8 cellular contexts compared by ENCODE assay signal in genomic region chr2:207474871-207475485, GRCh38. TPM values are rescaled to one million over a fixed set of nuclear protein-coding genes. Genes with fewer than 3 reads are reported as not detected.
DNase-seq lines count a peak whose midpoint lies in the region; ATAC-seq, FAIRE-seq and TF ChIP-seq lines count a peak whose summit lies in the region.

No MANE protein-coding gene starts in this region.

- no peak overlapping the region for H3K4me3 Mint-ChIP-seq in activated CD4-positive, alpha-beta memory T cell treated with anti-CD3 and anti-CD28 coated beads for 36 hours
- H3K4me3 Mint-ChIP-seq in neural progenitor cell = no peak overlapping the region

- no peaks in the 10 kb centered on the region for H3K9me3 ChIP-seq in A549
- H3K9me3 ChIP-seq in neural progenitor cell (ENCODE audit: low read depth) = no peaks in the 10 kb centered on the region

- TF ChIP-seq CTCF in A549 (IDR thresholded peaks at IDR 0.05) = peak; percentile 93
- TF ChIP-seq CTCF in neural progenitor cell (IDR thresholded peaks at IDR 0.05) = peak; percentile 84

- intact Hi-C loops in activated CD4-positive, alpha-beta memory T cell treated with anti-CD3 and anti-CD28 coated beads for 36 hours (cut with micrococcal nuclease) = loop anchor here (1.0 to 10.0 kb wide), 5 partner anchors 238 to 920 kb away; no protein-coding TSS in a partner anchor

- H3K4me1 Mint-ChIP-seq in activated CD4-positive, alpha-beta memory T cell treated with anti-CD3 and anti-CD28 coated beads for 36 hours (ENCODE audit: low read depth) = peaks cover 26% of the 10 kb centered on the region
- H3K4me1 Mint-ChIP-seq in neural progenitor cell = peaks cover 46% of the 10 kb centered on the region

- H3K27ac ChIP-seq in A549 = 0 out of 6 replicates have a peak overlapping the region, but pooled peaks of 1 of the 2 experiments have one; percentile 34
- H3K27ac ChIP-seq in neural progenitor cell = no peak overlapping the region

- H3K4me1 ChIP-seq in A549 (peaks cover 29% of the 10 kb centered on the region), neural progenitor cell (peaks cover 16% of the 10 kb centered on the region)

- H3K79me2 ChIP-seq in neural progenitor cell (ENCODE audit: low read depth) = no peaks in the 10 kb centered on the region

- TF ChIP-seq RAD21 in A549 (conservative IDR thresholded peaks at IDR 0.05 in 1 of 2, IDR thresholded peaks at IDR 0.05 in 1 of 2) = peak; percentile 96

- CTCF ChIA-PET in A549 (lab: Yijun Ruan, JAX) = interaction anchor here (1.4 to 4.2 kb wide), 4 partner anchors 493 to 678 kb away, joined by 4 to 63 read pairs (median 32); no protein-coding TSS in a partner anchor
- CTCF ChIA-PET in activated CD4-positive, alpha-beta memory T cell treated with anti-CD3 and anti-CD28 coated beads for 36 hours (lab: Charles Lee) = interaction anchor here (1.1 to 3.5 kb wide), 2 partner anchors 428 to 674 kb away, joined by 4 to 36 read pairs; no protein-coding TSS in a partner anchor

- no peak for TF ChIP-seq EP300 in A549 (IDR thresholded peaks at IDR 0.05)

- H3K9ac ChIP-seq in neural progenitor cell = no peak overlapping the region

- ATAC-seq in A549 (peak in 1 of 2 experiments; percentile 33; a peak in 2 of 6 replicates), HG02938 (IDR thresholded peaks at IDR 0.05; ENCODE audit: unreplicated experiment) (no peak)

- no peak overlapping the region for H3K27ac Mint-ChIP-seq in activated CD4-positive, alpha-beta memory T cell treated with anti-CD3 and anti-CD28 coated beads for 36 hours
- H3K27ac Mint-ChIP-seq in neural progenitor cell = no peak overlapping the region

- no peak for TF ChIP-seq POLR2A in A549 (IDR thresholded peaks at IDR 0.05; ENCODE audit: low read length)

- H2AFZ ChIP-seq in neural progenitor cell (replicated peaks) = no peak overlapping the region

- H3K4me3 ChIP-seq in A549 = no peak overlapping the region
- H3K4me3 ChIP-seq in neural progenitor cell = no peak overlapping the region

- H3K4me2 ChIP-seq in A549 = peak overlapping the region; percentile 47
- no peak overlapping the region for H3K4me2 ChIP-seq in neural progenitor cell

- H3K36me3 Mint-ChIP-seq in activated CD4-positive, alpha-beta memory T cell treated with anti-CD3 and anti-CD28 coated beads for 36 hours = no peaks in the 10 kb centered on the region
- H3K36me3 Mint-ChIP-seq in neural progenitor cell = no peaks in the 10 kb centered on the region

- H3K36me3 ChIP-seq in neural progenitor cell = no peaks in the 10 kb centered on the region

- peak in 1 of 2 experiments; percentile 60 for DNase-seq in A549 (ENCODE audit: low read depth in 1 of 2, low spot score in 1 of 2)
- peak; percentile 77 for DNase-seq in ELR (ENCODE audit: low read depth)
- DNase-seq in NCI-H2107 (lab: John Stamatoyannopoulos, UW) = peak; percentile 14
- peak; percentile 50 for DNase-seq in activated CD4-positive, alpha-beta memory T cell treated with anti-CD3 and anti-CD28 coated beads for 36 hours
- DNase-seq in fibroblast of peridontal ligament (ENCODE audit: extremely low read depth) = peak; percentile 89
- peak; percentile 70 for DNase-seq in neural progenitor cell (ENCODE audit: low spot score)
- DNase-seq in GDM1 (lab: John Stamatoyannopoulos, UW) = no peak

- peaks cover 27% of the 10 kb centered on the region for H3F3A ChIP-seq in neural progenitor cell (ENCODE audit: low read depth)

- FAIRE-seq in A549 (lab: Jason Lieb, UNC) = no peak

- POLR2A ChIA-PET in A549 (lab: Yijun Ruan, JAX) = no interaction called here
- POLR2A ChIA-PET in activated CD4-positive, alpha-beta memory T cell treated with anti-CD3 and anti-CD28 coated beads for 36 hours (lab: Charles Lee) = no interaction called here

- no peaks in the 10 kb centered on the region for H3K27me3 Mint-ChIP-seq in activated CD4-positive, alpha-beta memory T cell treated with anti-CD3 and anti-CD28 coated beads for 36 hours
- H3K27me3 Mint-ChIP-seq in neural progenitor cell (ENCODE audit: insufficient read depth, low read depth) = peaks cover 7% of the 10 kb centered on the region

- H3K27me3 ChIP-seq in neural progenitor cell = no peaks in the 10 kb centered on the region

- 7% methylated on average over 13 of the region's 13 CpGs for WGBS in A549 (ENCODE audit: missing lambda C conversion rate)

- H3K9me3 Mint-ChIP-seq in activated CD4-positive, alpha-beta memory T cell treated with anti-CD3 and anti-CD28 coated beads for 36 hours = no peaks in the 10 kb centered on the region
- H3K9me3 Mint-ChIP-seq in neural progenitor cell = no peaks in the 10 kb centered on the region

- H4K20me1 ChIP-seq in neural progenitor cell (ENCODE audit: low read depth) = no peaks in the 10 kb centered on the region

TF ChIP-seq in A549, 52 proteins besides CTCF, POLR2A, EP300 and RAD21:
- TF ChIP-seq SREBF2 (IDR thresholded peaks at IDR 0.05) (no peak), SMC3 (IDR thresholded peaks at IDR 0.05) (peak; percentile 95), RARB (CRISPR knock-in tag; IDR thresholded peaks at IDR 0.05) (no peak)

RNA-seq across cellular contexts. Expression of gene CREB1, which starts 54.8 kb away (rescaled TPM):
- polyA plus RNA-seq in A549 (2011; rRNA removed) = 42.4 and 42.5 TPM in 2 replicates
- 16.1 and 22.3 TPM in 2 replicates for polyA plus RNA-seq in A549 (2012; cell fraction: cytosol; rRNA removed)
- polyA plus RNA-seq in A549 (2012; cell fraction: nucleus; rRNA removed) = 8.7 and 10.5 TPM in 2 replicates
- polyA plus RNA-seq in A549 (2017; fragmentation: RNase III; extraction: RNeasy Plus Mini Kit Qiagen cat#74134 plus additional on column Dnase treatment) = 14.3 to 14.7 TPM (median 14.6 TPM) in 3 replicates
- 128 and 198 TPM in 2 replicates for polyA minus RNA-seq in A549 (2011; rRNA and poly(A)+ RNA removed)
- 10 to 100 TPM; 90.7 to 92.2 TPM for total RNA-seq in activated CD4-positive, alpha-beta memory T cell treated with anti-CD3 and anti-CD28 coated beads for 36 hours
- 118 and 164 TPM in 2 replicates for total RNA-seq in neural progenitor cell (ENCODE audit: low replicate concordance)
